1 cellular context compared by ENCODE assay signal in the genomic region with DNA sequence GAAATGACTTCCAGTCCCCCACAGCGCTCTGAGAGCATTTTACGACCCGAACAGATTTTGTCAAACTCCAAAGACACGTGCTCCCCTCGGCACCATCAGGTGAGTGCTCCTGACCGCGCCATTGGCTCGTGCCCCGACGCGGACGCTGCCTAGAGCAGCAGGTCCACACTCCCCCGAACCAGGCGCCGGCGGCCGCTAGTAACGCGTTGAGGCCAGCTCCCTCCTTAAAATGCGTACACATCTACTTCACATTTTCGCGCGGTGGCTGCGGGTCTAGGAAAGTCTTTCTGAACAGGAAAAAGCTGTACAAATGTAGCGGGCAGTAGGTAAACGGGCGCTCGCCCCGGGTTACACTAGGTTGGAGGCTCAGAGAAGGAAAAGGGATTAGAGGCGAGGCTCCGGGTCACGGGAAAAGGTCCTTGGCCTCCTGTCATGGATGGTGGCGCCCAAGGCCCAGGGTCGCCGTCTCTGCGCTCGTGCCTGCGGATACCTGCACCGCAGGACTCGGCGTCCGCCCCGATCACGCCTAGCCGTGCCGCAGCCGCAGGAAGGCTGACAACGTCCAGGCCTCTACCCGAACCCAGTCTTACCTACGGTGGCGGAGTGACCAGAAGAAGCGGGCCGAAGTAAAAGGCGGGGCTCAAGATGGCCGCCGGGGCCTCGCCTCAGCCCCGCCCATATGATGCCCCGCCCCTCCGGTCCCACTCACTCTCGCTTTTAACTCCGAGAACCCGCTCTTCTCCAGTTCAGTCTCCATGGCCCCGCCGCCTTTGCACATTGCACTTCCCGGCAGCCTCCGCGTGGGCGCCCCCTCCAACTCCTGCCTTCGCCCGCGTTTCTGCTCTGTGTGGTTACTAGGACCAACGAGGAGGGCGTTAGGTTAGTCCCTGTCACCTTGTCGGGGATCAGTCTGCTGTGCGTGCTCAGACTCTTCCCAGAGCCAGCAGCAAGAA.
A peak's percentile ranks its signal among the peaks of the same experiment; 100 is the strongest.
TF ChIP-seq lines count a peak whose summit lies in the region.

A gene with protein sequence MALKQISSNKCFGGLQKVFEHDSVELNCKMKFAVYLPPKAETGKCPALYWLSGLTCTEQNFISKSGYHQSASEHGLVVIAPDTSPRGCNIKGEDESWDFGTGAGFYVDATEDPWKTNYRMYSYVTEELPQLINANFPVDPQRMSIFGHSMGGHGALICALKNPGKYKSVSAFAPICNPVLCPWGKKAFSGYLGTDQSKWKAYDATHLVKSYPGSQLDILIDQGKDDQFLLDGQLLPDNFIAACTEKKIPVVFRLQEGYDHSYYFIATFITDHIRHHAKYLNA (minus strand): TSS at position 647 of the 953 bp plus-strand sequence. CDS start 5,748 bp downstream, outside the sequence.

TF ChIP-seq in K562, 482 proteins besides CTCF, POLR2A, EP300 and RAD21 (continued from another document and continues in another):
- TF ChIP-seq, protein P1, sequence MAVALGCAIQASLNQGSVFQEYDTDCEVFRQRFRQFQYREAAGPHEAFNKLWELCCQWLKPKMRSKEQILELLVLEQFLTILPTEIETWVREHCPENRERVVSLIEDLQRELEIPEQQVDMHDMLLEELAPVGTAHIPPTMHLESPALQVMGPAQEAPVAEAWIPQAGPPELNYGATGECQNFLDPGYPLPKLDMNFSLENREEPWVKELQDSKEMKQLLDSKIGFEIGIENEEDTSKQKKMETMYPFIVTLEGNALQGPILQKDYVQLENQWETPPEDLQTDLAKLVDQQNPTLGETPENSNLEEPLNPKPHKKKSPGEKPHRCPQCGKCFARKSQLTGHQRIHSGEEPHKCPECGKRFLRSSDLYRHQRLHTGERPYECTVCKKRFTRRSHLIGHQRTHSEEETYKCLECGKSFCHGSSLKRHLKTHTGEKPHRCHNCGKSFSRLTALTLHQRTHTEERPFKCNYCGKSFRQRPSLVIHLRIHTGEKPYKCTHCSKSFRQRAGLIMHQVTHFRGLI (CRISPR knock-in tag; IDR thresholded peaks at IDR 0.05), result 0 out of 2 replicates have a peak, but pooled peaks have one; percentile 36
- TF ChIP-seq SMC3 (conservative IDR thresholded peaks at IDR 0.05; ENCODE audit: insufficient read depth, low read depth, low read length) (no peak), SRSF3 (IDR thresholded peaks at IDR 0.05; ENCODE audit: insufficient read depth, low read length) (no peak), NEUROD1 (IDR thresholded peaks at IDR 0.05; ENCODE audit: borderline replicate concordance, low read depth, low read length, partially characterized antibody) (peak; percentile 17), MEF2D (tag; conservative IDR thresholded peaks at IDR 0.05; ENCODE audit: low read depth) (no peak), ZNF764 (CRISPR knock-in tag; IDR thresholded peaks at IDR 0.05; ENCODE audit: low read depth) (no peak), FOXA1 (IDR thresholded peaks at IDR 0.05; ENCODE audit: borderline replicate concordance) (no peak), TEAD1 (CRISPR knock-in tag; IDR thresholded peaks at IDR 0.05) (no peak), ZNF695 (CRISPR knock-in tag; IDR thresholded peaks at IDR 0.05) (no peak), E2F3 (CRISPR knock-in tag; IDR thresholded peaks at IDR 0.05) (0 out of 2 replicates have a peak, but pooled peaks have one; percentile 60), SETDB1 (IDR thresholded peaks at IDR 0.05; ENCODE audit: low read length) (no peak), SIRT6 (IDR thresholded peaks at IDR 0.05; ENCODE audit: low read depth, low read length) (no peak), ZZZ3 (IDR thresholded peaks at IDR 0.05) (no peak), KDM1A (IDR thresholded peaks at IDR 0.05) (no peak), ZNF146 (CRISPR knock-in tag; IDR thresholded peaks at IDR 0.05; ENCODE audit: unreplicated experiment) (no peak), ARID1B (IDR thresholded peaks at IDR 0.05) (no peak), JUN (IDR thresholded peaks at IDR 0.05; ENCODE audit: borderline replicate concordance, low read depth, low read length) (no peak), JUN (CRISPR knock-in tag; IDR thresholded peaks at IDR 0.05; ENCODE audit: borderline replicate concordance) (no peak; the same call in 1 of the 2 replicates), ARNT (IDR thresholded peaks at IDR 0.05) (no peak), POLR2AphosphoS5 (IDR thresholded peaks at IDR 0.05; ENCODE audit: control insufficient read depth, insufficient read depth, low read depth, low read length) (peak; percentile 54; the same call in 1 of the 2 replicates), SMARCA5 (IDR thresholded peaks at IDR 0.05) (no peak), CTBP1 (IDR thresholded peaks at IDR 0.05; ENCODE audit: borderline replicate concordance) (peak; percentile 43; the same call in 1 of the 2 replicates), FOXJ3 (CRISPR knock-in tag; IDR thresholded peaks at IDR 0.05) (no peak), SMARCC2 (IDR thresholded peaks at IDR 0.05; ENCODE audit: low read depth) (no peak), DACH1 (IDR thresholded peaks at IDR 0.05; ENCODE audit: partially characterized antibody) (no peak), RBM14 (IDR thresholded peaks at IDR 0.05; ENCODE audit: borderline replicate concordance, insufficient read depth, low read depth, low read length) (no peak), NBN (IDR thresholded peaks at IDR 0.05; ENCODE audit: low read depth) (no peak), ZNF134 (CRISPR knock-in tag; conservative IDR thresholded peaks at IDR 0.05) (no peak), MNT (conservative IDR thresholded peaks at IDR 0.05) (peak; percentile 53 to 66; a peak in 3 of 4 replicates), TAL1 (IDR thresholded peaks at IDR 0.05) (no peak), TRIM25 (IDR thresholded peaks at IDR 0.05; ENCODE audit: borderline replicate concordance) (no peak), MTF1 (CRISPR knock-in tag; IDR thresholded peaks at IDR 0.05; ENCODE audit: borderline replicate concordance) (no peak)
- TF ChIP-seq, protein P2, sequence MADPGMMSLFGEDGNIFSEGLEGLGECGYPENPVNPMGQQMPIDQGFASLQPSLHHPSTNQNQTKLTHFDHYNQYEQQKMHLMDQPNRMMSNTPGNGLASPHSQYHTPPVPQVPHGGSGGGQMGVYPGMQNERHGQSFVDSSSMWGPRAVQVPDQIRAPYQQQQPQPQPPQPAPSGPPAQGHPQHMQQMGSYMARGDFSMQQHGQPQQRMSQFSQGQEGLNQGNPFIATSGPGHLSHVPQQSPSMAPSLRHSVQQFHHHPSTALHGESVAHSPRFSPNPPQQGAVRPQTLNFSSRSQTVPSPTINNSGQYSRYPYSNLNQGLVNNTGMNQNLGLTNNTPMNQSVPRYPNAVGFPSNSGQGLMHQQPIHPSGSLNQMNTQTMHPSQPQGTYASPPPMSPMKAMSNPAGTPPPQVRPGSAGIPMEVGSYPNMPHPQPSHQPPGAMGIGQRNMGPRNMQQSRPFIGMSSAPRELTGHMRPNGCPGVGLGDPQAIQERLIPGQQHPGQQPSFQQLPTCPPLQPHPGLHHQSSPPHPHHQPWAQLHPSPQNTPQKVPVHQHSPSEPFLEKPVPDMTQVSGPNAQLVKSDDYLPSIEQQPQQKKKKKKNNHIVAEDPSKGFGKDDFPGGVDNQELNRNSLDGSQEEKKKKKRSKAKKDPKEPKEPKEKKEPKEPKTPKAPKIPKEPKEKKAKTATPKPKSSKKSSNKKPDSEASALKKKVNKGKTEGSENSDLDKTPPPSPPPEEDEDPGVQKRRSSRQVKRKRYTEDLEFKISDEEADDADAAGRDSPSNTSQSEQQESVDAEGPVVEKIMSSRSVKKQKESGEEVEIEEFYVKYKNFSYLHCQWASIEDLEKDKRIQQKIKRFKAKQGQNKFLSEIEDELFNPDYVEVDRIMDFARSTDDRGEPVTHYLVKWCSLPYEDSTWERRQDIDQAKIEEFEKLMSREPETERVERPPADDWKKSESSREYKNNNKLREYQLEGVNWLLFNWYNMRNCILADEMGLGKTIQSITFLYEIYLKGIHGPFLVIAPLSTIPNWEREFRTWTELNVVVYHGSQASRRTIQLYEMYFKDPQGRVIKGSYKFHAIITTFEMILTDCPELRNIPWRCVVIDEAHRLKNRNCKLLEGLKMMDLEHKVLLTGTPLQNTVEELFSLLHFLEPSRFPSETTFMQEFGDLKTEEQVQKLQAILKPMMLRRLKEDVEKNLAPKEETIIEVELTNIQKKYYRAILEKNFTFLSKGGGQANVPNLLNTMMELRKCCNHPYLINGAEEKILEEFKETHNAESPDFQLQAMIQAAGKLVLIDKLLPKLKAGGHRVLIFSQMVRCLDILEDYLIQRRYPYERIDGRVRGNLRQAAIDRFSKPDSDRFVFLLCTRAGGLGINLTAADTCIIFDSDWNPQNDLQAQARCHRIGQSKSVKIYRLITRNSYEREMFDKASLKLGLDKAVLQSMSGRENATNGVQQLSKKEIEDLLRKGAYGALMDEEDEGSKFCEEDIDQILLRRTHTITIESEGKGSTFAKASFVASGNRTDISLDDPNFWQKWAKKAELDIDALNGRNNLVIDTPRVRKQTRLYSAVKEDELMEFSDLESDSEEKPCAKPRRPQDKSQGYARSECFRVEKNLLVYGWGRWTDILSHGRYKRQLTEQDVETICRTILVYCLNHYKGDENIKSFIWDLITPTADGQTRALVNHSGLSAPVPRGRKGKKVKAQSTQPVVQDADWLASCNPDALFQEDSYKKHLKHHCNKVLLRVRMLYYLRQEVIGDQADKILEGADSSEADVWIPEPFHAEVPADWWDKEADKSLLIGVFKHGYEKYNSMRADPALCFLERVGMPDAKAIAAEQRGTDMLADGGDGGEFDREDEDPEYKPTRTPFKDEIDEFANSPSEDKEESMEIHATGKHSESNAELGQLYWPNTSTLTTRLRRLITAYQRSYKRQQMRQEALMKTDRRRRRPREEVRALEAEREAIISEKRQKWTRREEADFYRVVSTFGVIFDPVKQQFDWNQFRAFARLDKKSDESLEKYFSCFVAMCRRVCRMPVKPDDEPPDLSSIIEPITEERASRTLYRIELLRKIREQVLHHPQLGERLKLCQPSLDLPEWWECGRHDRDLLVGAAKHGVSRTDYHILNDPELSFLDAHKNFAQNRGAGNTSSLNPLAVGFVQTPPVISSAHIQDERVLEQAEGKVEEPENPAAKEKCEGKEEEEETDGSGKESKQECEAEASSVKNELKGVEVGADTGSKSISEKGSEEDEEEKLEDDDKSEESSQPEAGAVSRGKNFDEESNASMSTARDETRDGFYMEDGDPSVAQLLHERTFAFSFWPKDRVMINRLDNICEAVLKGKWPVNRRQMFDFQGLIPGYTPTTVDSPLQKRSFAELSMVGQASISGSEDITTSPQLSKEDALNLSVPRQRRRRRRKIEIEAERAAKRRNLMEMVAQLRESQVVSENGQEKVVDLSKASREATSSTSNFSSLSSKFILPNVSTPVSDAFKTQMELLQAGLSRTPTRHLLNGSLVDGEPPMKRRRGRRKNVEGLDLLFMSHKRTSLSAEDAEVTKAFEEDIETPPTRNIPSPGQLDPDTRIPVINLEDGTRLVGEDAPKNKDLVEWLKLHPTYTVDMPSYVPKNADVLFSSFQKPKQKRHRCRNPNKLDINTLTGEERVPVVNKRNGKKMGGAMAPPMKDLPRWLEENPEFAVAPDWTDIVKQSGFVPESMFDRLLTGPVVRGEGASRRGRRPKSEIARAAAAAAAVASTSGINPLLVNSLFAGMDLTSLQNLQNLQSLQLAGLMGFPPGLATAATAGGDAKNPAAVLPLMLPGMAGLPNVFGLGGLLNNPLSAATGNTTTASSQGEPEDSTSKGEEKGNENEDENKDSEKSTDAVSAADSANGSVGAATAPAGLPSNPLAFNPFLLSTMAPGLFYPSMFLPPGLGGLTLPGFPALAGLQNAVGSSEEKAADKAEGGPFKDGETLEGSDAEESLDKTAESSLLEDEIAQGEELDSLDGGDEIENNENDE (IDR thresholded peaks at IDR 0.05; ENCODE audit: low read depth, low read length), result no peak
- TF ChIP-seq, protein P3, sequence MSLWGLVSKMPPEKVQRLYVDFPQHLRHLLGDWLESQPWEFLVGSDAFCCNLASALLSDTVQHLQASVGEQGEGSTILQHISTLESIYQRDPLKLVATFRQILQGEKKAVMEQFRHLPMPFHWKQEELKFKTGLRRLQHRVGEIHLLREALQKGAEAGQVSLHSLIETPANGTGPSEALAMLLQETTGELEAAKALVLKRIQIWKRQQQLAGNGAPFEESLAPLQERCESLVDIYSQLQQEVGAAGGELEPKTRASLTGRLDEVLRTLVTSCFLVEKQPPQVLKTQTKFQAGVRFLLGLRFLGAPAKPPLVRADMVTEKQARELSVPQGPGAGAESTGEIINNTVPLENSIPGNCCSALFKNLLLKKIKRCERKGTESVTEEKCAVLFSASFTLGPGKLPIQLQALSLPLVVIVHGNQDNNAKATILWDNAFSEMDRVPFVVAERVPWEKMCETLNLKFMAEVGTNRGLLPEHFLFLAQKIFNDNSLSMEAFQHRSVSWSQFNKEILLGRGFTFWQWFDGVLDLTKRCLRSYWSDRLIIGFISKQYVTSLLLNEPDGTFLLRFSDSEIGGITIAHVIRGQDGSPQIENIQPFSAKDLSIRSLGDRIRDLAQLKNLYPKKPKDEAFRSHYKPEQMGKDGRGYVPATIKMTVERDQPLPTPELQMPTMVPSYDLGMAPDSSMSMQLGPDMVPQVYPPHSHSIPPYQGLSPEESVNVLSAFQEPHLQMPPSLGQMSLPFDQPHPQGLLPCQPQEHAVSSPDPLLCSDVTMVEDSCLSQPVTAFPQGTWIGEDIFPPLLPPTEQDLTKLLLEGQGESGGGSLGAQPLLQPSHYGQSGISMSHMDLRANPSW (CRISPR knock-in tag; IDR thresholded peaks at IDR 0.05), result no peak
- TF ChIP-seq, protein P4, sequence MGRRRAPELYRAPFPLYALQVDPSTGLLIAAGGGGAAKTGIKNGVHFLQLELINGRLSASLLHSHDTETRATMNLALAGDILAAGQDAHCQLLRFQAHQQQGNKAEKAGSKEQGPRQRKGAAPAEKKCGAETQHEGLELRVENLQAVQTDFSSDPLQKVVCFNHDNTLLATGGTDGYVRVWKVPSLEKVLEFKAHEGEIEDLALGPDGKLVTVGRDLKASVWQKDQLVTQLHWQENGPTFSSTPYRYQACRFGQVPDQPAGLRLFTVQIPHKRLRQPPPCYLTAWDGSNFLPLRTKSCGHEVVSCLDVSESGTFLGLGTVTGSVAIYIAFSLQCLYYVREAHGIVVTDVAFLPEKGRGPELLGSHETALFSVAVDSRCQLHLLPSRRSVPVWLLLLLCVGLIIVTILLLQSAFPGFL (CRISPR knock-in tag; IDR thresholded peaks at IDR 0.05), result no peak
